ENCODE assay signal across 20 cellular contexts in the genomic region with DNA sequence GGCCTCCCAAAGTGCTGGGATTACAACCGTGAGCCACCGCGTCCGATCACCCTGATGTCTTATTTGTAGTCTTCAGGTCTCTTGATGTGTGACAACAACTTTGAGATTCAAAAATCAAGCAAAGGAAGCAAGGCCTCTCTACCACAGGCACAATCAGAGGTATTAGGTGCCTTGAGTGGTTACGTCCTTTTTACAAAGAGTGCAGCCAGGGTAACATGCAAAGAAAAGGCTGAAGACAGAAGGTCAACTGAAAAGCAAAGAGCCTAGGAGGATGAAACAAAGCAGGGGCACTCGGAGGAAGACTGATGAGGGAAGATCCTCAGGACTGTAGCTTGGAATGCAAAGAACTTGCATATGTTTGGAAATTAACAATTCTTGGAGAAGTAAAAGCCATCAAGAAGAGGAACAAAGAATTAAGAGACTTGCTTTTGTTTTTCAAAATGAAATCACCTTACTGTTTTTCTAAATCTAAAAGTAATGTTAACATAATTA.
"Had no signal": no experiment of that assay in that cellular context is flagged by ENCODE, and none has a peak within 500 bp of the region (broad histone marks: within the 10 kb centered on the region; RNA-seq: fewer than 3 reads in every experiment).

No MANE protein-coding gene starts in this region.

- H3K36me3 ChIP-seq: adrenal gland, cardiac muscle cell, esophagus squamous epithelium, suprapubic skin had no signal

- H3K36me3 Mint-ChIP-seq: activated naive CD4-positive, alpha-beta T cell treated with anti-CD3 and anti-CD28 coated beads, Interleukin-2, amount 50 U/mL, for 24 hours; naive thymus-derived CD8-positive, alpha-beta T cell had no signal

- H3K9me3 Mint-ChIP-seq: activated CD8-positive, alpha-beta T cell treated with anti-CD3 and anti-CD28 coated beads for 36 hours; activated naive CD4-positive, alpha-beta T cell treated with anti-CD3 and anti-CD28 coated beads, Interleukin-2, amount 50 U/mL, for 24 hours; naive thymus-derived CD8-positive, alpha-beta T cell; stimulated activated naive CD8-positive, alpha-beta T cell treated with anti-CD3 and anti-CD28 coated beads, Interleukin-15, Interleukin-2, amounts not matched to agents 100 ng/mL and 50 ng/mL, for 24 hours; type B pancreatic cell had no signal

- H3K9me3 ChIP-seq: adrenal gland, esophagus squamous epithelium, suprapubic skin had no signal

- H3K27me3 ChIP-seq: adrenal gland, esophagus squamous epithelium, suprapubic skin had no signal

- DNase-seq: activated CD4-positive, alpha-beta T cell treated with anti-CD3 and anti-CD28 coated beads for 48 hours; activated CD8-positive, alpha-beta T cell treated with anti-CD3 and anti-CD28 coated beads for 36 hours; activated effector memory CD4-positive, alpha-beta T cell treated with anti-CD3 and anti-CD28 coated beads, Interleukin-2, amount 50 U/mL, for 16 hours; activated T-cell treated with anti-CD3 and anti-CD28 coated beads, Interleukin-2, amount 50 U/mL, for 48 hours; adrenal gland; esophagus squamous epithelium; hypothalamus; naive thymus-derived CD8-positive, alpha-beta T cell; occipital lobe; right cardiac atrium; stimulated activated CD4-positive, alpha-beta T cell treated with anti-CD3 and anti-CD28 coated beads, Interleukin-4, amount 100 ng/mL, for 4 hours; stimulated activated CD8-positive, alpha-beta memory T cell treated with anti-CD3 and anti-CD28 coated beads, Interleukin-4, amount 100 ng/mL, for 48 hours; T-helper 17 cell had no signal

- H3K27ac ChIP-seq: adrenal gland, cardiac muscle cell, esophagus squamous epithelium, suprapubic skin had no signal

- ATAC-seq: activated CD8-positive, alpha-beta T cell treated with anti-CD3 and anti-CD28 coated beads for 36 hours; naive thymus-derived CD8-positive, alpha-beta T cell; right cardiac atrium; T-helper 17 cell had no signal

- H3K4me3 Mint-ChIP-seq: activated CD8-positive, alpha-beta T cell treated with anti-CD3 and anti-CD28 coated beads for 36 hours; activated naive CD4-positive, alpha-beta T cell treated with anti-CD3 and anti-CD28 coated beads, Interleukin-2, amount 50 U/mL, for 24 hours; stimulated activated naive CD8-positive, alpha-beta T cell treated with anti-CD3 and anti-CD28 coated beads, Interleukin-15, Interleukin-2, amounts not matched to agents 100 ng/mL and 50 ng/mL, for 24 hours; T-helper 17 cell had no signal

- H3K27me3 Mint-ChIP-seq: activated naive CD4-positive, alpha-beta T cell treated with anti-CD3 and anti-CD28 coated beads, Interleukin-2, amount 50 U/mL, for 24 hours; stimulated activated naive CD8-positive, alpha-beta T cell treated with anti-CD3 and anti-CD28 coated beads, Interleukin-15, Interleukin-2, amounts not matched to agents 100 ng/mL and 50 ng/mL, for 24 hours had no signal

- H3K4me1 ChIP-seq: adrenal gland, esophagus squamous epithelium, suprapubic skin had no signal

- H3K4me1 Mint-ChIP-seq: activated naive CD4-positive, alpha-beta T cell treated with anti-CD3 and anti-CD28 coated beads, Interleukin-2, amount 50 U/mL, for 24 hours; naive thymus-derived CD8-positive, alpha-beta T cell; T-helper 17 cell had no signal

- H3K27ac Mint-ChIP-seq: activated CD8-positive, alpha-beta T cell treated with anti-CD3 and anti-CD28 coated beads for 36 hours; activated naive CD4-positive, alpha-beta T cell treated with anti-CD3 and anti-CD28 coated beads, Interleukin-2, amount 50 U/mL, for 24 hours; naive thymus-derived CD8-positive, alpha-beta T cell; stimulated activated naive CD8-positive, alpha-beta T cell treated with anti-CD3 and anti-CD28 coated beads, Interleukin-15, Interleukin-2, amounts not matched to agents 100 ng/mL and 50 ng/mL, for 24 hours; T-helper 17 cell had no signal

- H3K4me3 ChIP-seq: adrenal gland, cardiac muscle cell, esophagus squamous epithelium, lung, skin epidermis, suprapubic skin had no signal
